Comparison of ENCODE assay signal across 10 cellular contexts in the genomic region with DNA sequence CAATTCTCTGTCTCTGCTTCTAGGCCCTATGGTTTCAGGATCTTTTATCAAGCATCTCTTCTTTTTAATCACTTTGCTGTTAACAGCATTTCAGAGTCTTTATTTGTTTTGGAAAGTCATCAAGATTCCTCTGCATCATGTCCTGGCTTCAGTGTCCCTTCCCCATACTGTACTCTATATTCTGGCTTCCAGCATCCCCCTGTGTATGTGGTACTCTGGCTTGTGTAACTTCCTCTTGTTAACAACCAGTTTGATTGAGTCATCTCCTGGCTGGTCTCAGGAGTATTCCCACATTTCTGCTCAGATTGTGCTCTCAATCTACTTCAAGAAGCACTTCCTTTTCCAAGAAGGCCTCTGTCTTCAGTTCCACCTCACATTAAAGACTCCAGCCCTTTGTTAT. TPM values are rescaled to one million over a fixed set of nuclear protein-coding genes. Genes with fewer than 3 reads are reported as not detected.
DNase-seq lines count a peak whose midpoint lies in the region; ATAC-seq and TF ChIP-seq lines count a peak whose summit lies in the region.
"Had no signal": no experiment of that assay in that cellular context is flagged by ENCODE, and none has a peak within 500 bp of the region (broad histone marks: within the 10 kb centered on the region; RNA-seq: fewer than 3 reads in every experiment).

No MANE protein-coding gene starts in this region.

- no peak for ATAC-seq in GM18517 (IDR thresholded peaks at IDR 0.05; ENCODE audit: unreplicated experiment)
- ATAC-seq: activated T-helper 17 cell treated with anti-CD3 and anti-CD28 coated beads, Interleukin-2, amount 50 U/mL, for 72 hours had no signal

- H3K4me3 ChIP-seq in fibroblast of pulmonary artery (replicated peaks; ENCODE audit: low read depth, low read length), result no peak overlapping the region
- H3K4me3 ChIP-seq: SJCRH30 had no signal

- no peak for TF ChIP-seq CTCF in fibroblast of pulmonary artery (IDR thresholded peaks at IDR 0.05; ENCODE audit: low read length, missing control alignments)

- peak; percentile 83 for DNase-seq in GM04504 (ENCODE audit: low read depth)
- DNase-seq in RKO (ENCODE audit: low spot score), result peak; percentile 26
- DNase-seq in fibroblast of pulmonary artery (ENCODE audit: low read depth), result peak; percentile 95
- peak; percentile 86 for DNase-seq in pulmonary artery endothelial cell (ENCODE audit: low read depth, low spot score)
- no peak for DNase-seq in NCI-H2196 treated with DMSO at 0.1 percent for 48 hours (lab: John Stamatoyannopoulos, UW; ENCODE audit: unreplicated experiment)
- no peak for DNase-seq in stimulated activated CD8-positive, alpha-beta memory T cell treated with anti-CD3 and anti-CD28 coated beads, Interleukin-4, amount 100 ng/mL, for 48 hours
- no peak for DNase-seq in activated CD4-positive, CD25-positive, alpha-beta regulatory T cell (lab: John Stamatoyannopoulos, UW)
- DNase-seq: SJCRH30 had no signal

RNA-seq across cellular contexts. Expression of a gene that starts 14.9 kb away (rescaled TPM):
- 27.0 and 36.8 TPM in 2 replicates for total RNA-seq in pulmonary artery endothelial cell

RNA-seq across cellular contexts. Expression of a gene that starts 32.3 kb away (rescaled TPM):
- 42.0 and 53.4 TPM in 2 replicates for total RNA-seq in pulmonary artery endothelial cell

RNA-seq across cellular contexts. Expression of a gene that starts 46.2 kb away (rescaled TPM):
- 6.1 and 9.7 TPM in 2 replicates for total RNA-seq in pulmonary artery endothelial cell
- total RNA-seq: activated T-helper 17 cell treated with anti-CD3 and anti-CD28 coated beads, Interleukin-2, amount 50 U/mL, for 72 hours had no signal

Comparison
In these comparisons a context has a peak if more than half of its experiments do, and no peak if none do; other contexts are left out.
1. DNase-seq: peak in GM04504 (single experiment), RKO (single experiment), fibroblast of pulmonary artery (single experiment) and pulmonary artery endothelial cell (single experiment); none in NCI-H2196 treated with DMSO at 0.1 percent for 48 hours (single experiment), stimulated activated CD8-positive, alpha-beta memory T cell treated with anti-CD3 and anti-CD28 coated beads, Interleukin-4, amount 100 ng/mL, for 48 hours (single experiment) and activated CD4-positive, CD25-positive, alpha-beta regulatory T cell (0 of 4).